Comparison of ENCODE assay signal across 11 cellular contexts in the genomic region with DNA sequence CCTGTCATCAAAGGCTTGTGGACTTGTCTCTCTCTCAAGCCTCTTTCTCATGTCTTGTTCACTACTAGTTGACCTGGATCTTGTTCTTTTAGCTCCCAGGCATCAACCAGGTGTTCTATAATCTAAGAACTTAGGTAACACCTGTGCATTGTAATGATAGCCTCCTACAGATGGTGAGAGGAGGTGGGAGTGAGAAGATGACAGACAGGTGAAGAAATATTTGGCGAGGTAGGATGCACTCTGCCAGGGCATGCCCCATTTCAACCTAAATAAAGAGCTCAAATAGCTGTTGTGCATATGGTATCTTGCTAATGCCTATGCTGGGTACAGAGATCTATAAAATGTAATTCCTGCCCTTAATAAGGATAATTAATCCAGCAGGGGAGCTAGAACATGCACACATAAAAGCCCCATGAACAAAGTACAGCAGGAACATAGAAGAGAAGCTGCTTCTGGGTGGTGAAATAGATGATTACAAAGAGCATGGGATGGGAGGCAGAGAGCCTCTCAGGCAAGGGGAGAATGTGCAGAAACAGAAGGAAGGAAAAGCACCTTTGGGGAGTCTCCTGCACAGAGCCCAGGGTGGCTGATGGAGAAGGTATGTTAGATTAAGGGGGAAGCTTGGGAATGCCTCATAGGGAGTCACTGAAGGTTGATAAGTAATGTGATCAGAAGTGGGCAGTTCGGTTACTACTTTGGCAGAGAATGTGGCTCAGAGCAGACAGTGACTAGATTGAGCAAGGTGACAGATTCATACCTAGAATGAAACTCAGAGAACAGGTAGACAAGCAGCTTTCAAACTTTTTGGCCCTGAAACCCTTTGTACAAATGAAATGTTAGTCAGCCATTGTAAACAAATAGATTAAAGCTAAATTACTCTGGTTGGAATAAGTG. TPM values are rescaled to one million over a fixed set of nuclear protein-coding genes. Genes with fewer than 3 reads are reported as not detected.
DNase-seq lines count a peak whose midpoint lies in the region; ATAC-seq, FAIRE-seq and TF ChIP-seq lines count a peak whose summit lies in the region.
"Had no signal": no experiment of that assay in that cellular context is flagged by ENCODE, and none has a peak within 500 bp of the region (broad histone marks: within the 10 kb centered on the region; RNA-seq: fewer than 3 reads in every experiment).

No MANE protein-coding gene starts in this region.

- no peak overlapping the region for H3K4me3 Mint-ChIP-seq in activated CD8-positive, alpha-beta T cell treated with anti-CD3 and anti-CD28 coated beads for 36 hours
- H3K4me3 Mint-ChIP-seq in activated CD8-positive, alpha-beta T cell treated with anti-CD3 and anti-CD28 coated beads, Interleukin-2, amount 10 ng/mL, durations not matched to agents 7 days and 5 days: no peak overlapping the region

- TF ChIP-seq CTCF in activated CD8-positive, alpha-beta T cell treated with anti-CD3 and anti-CD28 coated beads for 36 hours (IDR thresholded peaks at IDR 0.05): no peak
- TF ChIP-seq CTCF in adrenal gland (IDR thresholded peaks at IDR 0.05): no peak

- DNase-seq in activated CD8-positive, alpha-beta T cell treated with anti-CD3 and anti-CD28 coated beads for 36 hours: no peak
- DNase-seq in activated CD8-positive, alpha-beta T cell treated with anti-CD3 and anti-CD28 coated beads, Interleukin-2, amount 10 ng/mL, durations not matched to agents 7 days and 5 days: no peak
- no peak for DNase-seq in adrenal gland
- DNase-seq in small intestine: peak; percentile 51
- no peak for DNase-seq in hypothalamus (lab: John Stamatoyannopoulos, UW)
- DNase-seq in NCI-H526 (lab: John Stamatoyannopoulos, UW): no peak
- DNase-seq in globus pallidus (ENCODE audit: low spot score): no peak
- DNase-seq: BE2C, NCI-H1930 had no signal

- TF ChIP-seq POLR2A in adrenal gland (IDR thresholded peaks at IDR 0.05): no peak

- no peak for FAIRE-seq in small intestine (lab: Jason Lieb, UNC)

- H3K4me3 ChIP-seq in adrenal gland (no peak overlapping the region), small intestine (ENCODE audit: low read depth in 1 of 2, low read length in 2 of 2) (no peak overlapping the region)
- H3K4me3 ChIP-seq: SK-N-MC had no signal

- H3K27me3 ChIP-seq in adrenal gland (no peaks in the 10 kb centered on the region), small intestine (ENCODE audit: control insufficient read depth in 2 of 2, insufficient read depth in 2 of 2, low read length in 2 of 2) (no peaks in the 10 kb centered on the region)
- H3K27me3 ChIP-seq: BE2C had no signal

- H3K27ac Mint-ChIP-seq in activated CD8-positive, alpha-beta T cell treated with anti-CD3 and anti-CD28 coated beads for 36 hours: no peak overlapping the region
- no peak overlapping the region for H3K27ac Mint-ChIP-seq in activated CD8-positive, alpha-beta T cell treated with anti-CD3 and anti-CD28 coated beads, Interleukin-2, amount 10 ng/mL, durations not matched to agents 7 days and 5 days

- peak; percentile 67 for ATAC-seq in activated CD8-positive, alpha-beta T cell treated with anti-CD3 and anti-CD28 coated beads for 36 hours
- ATAC-seq in activated CD8-positive, alpha-beta T cell treated with anti-CD3 and anti-CD28 coated beads, Interleukin-2, amount 10 ng/mL, durations not matched to agents 7 days and 5 days: no peak
- ATAC-seq in HG02610 (IDR thresholded peaks at IDR 0.05; ENCODE audit: unreplicated experiment): peak; percentile 70

- H3K27me3 Mint-ChIP-seq in activated CD8-positive, alpha-beta T cell treated with anti-CD3 and anti-CD28 coated beads for 36 hours: no peaks in the 10 kb centered on the region
- H3K27me3 Mint-ChIP-seq in activated CD8-positive, alpha-beta T cell treated with anti-CD3 and anti-CD28 coated beads, Interleukin-2, amount 10 ng/mL, durations not matched to agents 7 days and 5 days (ENCODE audit: low read depth): no peaks in the 10 kb centered on the region

- no peaks in the 10 kb centered on the region for H3K36me3 ChIP-seq in adrenal gland (replicated peaks in 1 of 2)
- no peaks in the 10 kb centered on the region for H3K36me3 ChIP-seq in small intestine (ENCODE audit: control insufficient read depth in 2 of 2, insufficient read depth in 2 of 2, low read length in 2 of 2)
- H3K36me3 ChIP-seq: BE2C had no signal

- peak overlapping the region in 3 of 5 donors; percentile 55 to 88 (median 78) for H3K27ac ChIP-seq in adrenal gland
- peak overlapping the region; percentile 1 to 45 for H3K27ac ChIP-seq in small intestine (ENCODE audit: low read depth in 1 of 2, low read length in 1 of 2)
- H3K27ac ChIP-seq: SK-N-MC had no signal

- 71 to 91% (median 82%) methylated on average over 2 of the region's 2 CpGs for WGBS in adrenal gland, 4 donors
- whole genome bisulfite sequencing in small intestine, 3 donors: 12 to 57% (median 24%) methylated on average over 2 of the region's 2 CpGs

- no peaks in the 10 kb centered on the region for H3K9me3 ChIP-seq in adrenal gland (replicated peaks in 1 of 3)
- H3K9me3 ChIP-seq in small intestine (ENCODE audit: control insufficient read depth, low read depth): no peaks in the 10 kb centered on the region
- H3K9me3 ChIP-seq: BE2C had no signal

- CTCF ChIA-PET in activated CD8-positive, alpha-beta T cell treated with anti-CD3 and anti-CD28 coated beads for 36 hours (lab: Charles Lee): interaction anchor here (0.8 to 2.2 kb wide), 12 partner anchors 13 to 309 kb away, joined by 3 to 16 read pairs (median 4); a partner anchor contains a TSS
- CTCF ChIA-PET in activated CD8-positive, alpha-beta T cell treated with anti-CD3 and anti-CD28 coated beads, Interleukin-2, amount 10 ng/mL, durations not matched to agents 7 days and 5 days (lab: Charles Lee): interaction anchor here (0.6 to 3.3 kb wide), 11 partner anchors 11 to 309 kb away, joined by 3 to 21 read pairs (median 4); a partner anchor contains a TSS

- H3K9me3 Mint-ChIP-seq in activated CD8-positive, alpha-beta T cell treated with anti-CD3 and anti-CD28 coated beads for 36 hours: no peaks in the 10 kb centered on the region
- no peaks in the 10 kb centered on the region for H3K9me3 Mint-ChIP-seq in activated CD8-positive, alpha-beta T cell treated with anti-CD3 and anti-CD28 coated beads, Interleukin-2, amount 10 ng/mL, durations not matched to agents 7 days and 5 days (ENCODE audit: insufficient read depth)

- H3K4me1 ChIP-seq in adrenal gland (replicated peaks in 1 of 2): peaks cover 13% of the 10 kb centered on the region in 2 donors
- peaks cover 0 to 2% of the 10 kb centered on the region in 2 donors for H3K4me1 ChIP-seq in small intestine (ENCODE audit: control insufficient read depth in 2 of 2, insufficient read depth in 1 of 2, low read depth in 1 of 2, low read length in 1 of 2)
- H3K4me1 ChIP-seq: BE2C had no signal

- peaks cover 37% of the 10 kb centered on the region for H3K4me1 Mint-ChIP-seq in activated CD8-positive, alpha-beta T cell treated with anti-CD3 and anti-CD28 coated beads for 36 hours (ENCODE audit: low read depth)
- peaks cover 17% of the 10 kb centered on the region for H3K4me1 Mint-ChIP-seq in activated CD8-positive, alpha-beta T cell treated with anti-CD3 and anti-CD28 coated beads, Interleukin-2, amount 10 ng/mL, durations not matched to agents 7 days and 5 days (ENCODE audit: low read depth)

- POLR2A ChIA-PET in activated CD8-positive, alpha-beta T cell treated with anti-CD3 and anti-CD28 coated beads for 36 hours (lab: Charles Lee): interaction anchor here (0.9 to 1.8 kb wide), 4 partner anchors 13 to 26 kb away, joined by 3 to 5 read pairs (median 4); no protein-coding TSS in a partner anchor
- POLR2A ChIA-PET in activated CD8-positive, alpha-beta T cell treated with anti-CD3 and anti-CD28 coated beads, Interleukin-2, amount 10 ng/mL, durations not matched to agents 7 days and 5 days (lab: Charles Lee): interaction anchor here (0.9 kb wide), 1 partner anchor 24 kb away, joined by 4 read pairs; no protein-coding TSS in a partner anchor

- no peaks in the 10 kb centered on the region for H3K36me3 Mint-ChIP-seq in activated CD8-positive, alpha-beta T cell treated with anti-CD3 and anti-CD28 coated beads for 36 hours (ENCODE audit: low read depth)
- H3K36me3 Mint-ChIP-seq in activated CD8-positive, alpha-beta T cell treated with anti-CD3 and anti-CD28 coated beads, Interleukin-2, amount 10 ng/mL, durations not matched to agents 7 days and 5 days (ENCODE audit: low read depth): no peaks in the 10 kb centered on the region

- intact Hi-C loops in activated CD8-positive, alpha-beta T cell treated with anti-CD3 and anti-CD28 coated beads for 36 hours (cut with micrococcal nuclease): no loop called here
- intact Hi-C loops in adrenal gland (cut with DNase I): no loop called here

RNA-seq across cellular contexts. Expression of a gene that starts 28.1 kb away (rescaled TPM):
- 100 to 1,000 TPM; 126 TPM for total RNA-seq in activated CD8-positive, alpha-beta T cell treated with anti-CD3 and anti-CD28 coated beads for 36 hours
- 10 to 100 TPM; 53.5 to 54.6 TPM for total RNA-seq in activated CD8-positive, alpha-beta T cell treated with anti-CD3 and anti-CD28 coated beads, Interleukin-2, amount 10 ng/mL, durations not matched to agents 7 days and 5 days
- 100 to 1,000 TPM; 134 to 426 (median 221) TPM for total RNA-seq in adrenal gland
- polyA plus RNA-seq in adrenal gland: 100 to 1,000 TPM in 1 of 3 donors, 10 to 100 TPM in 2; 43.4 to 134 (median 81.2) TPM
- 100 to 1,000 TPM in 2 of 3 donors, 10 to 100 TPM in 1; 93.9 to 309 (median 282) TPM for polyA plus RNA-seq in small intestine

RNA-seq across cellular contexts. Expression of a gene that starts 52.6 kb away (rescaled TPM):
- total RNA-seq in activated CD8-positive, alpha-beta T cell treated with anti-CD3 and anti-CD28 coated beads for 36 hours: 10 to 100 TPM; 30.8 to 35.8 TPM
- 10 to 100 TPM; 29.2 to 30.8 TPM for total RNA-seq in activated CD8-positive, alpha-beta T cell treated with anti-CD3 and anti-CD28 coated beads, Interleukin-2, amount 10 ng/mL, durations not matched to agents 7 days and 5 days
- total RNA-seq in adrenal gland: 10 to 100 TPM in 5 of 8 donors, 1 to 10 TPM in 3; 5.2 to 15.0 (median 12.6) TPM
- 10 to 100 TPM in 1 of 3 donors, 1 to 10 TPM in 2; 4.0 to 14.7 (median 5.8) TPM for polyA plus RNA-seq in adrenal gland
- 1 to 10 TPM; 2.7 to 4.7 (median 3.0) TPM for polyA plus RNA-seq in small intestine
